In the genomic region with DNA sequence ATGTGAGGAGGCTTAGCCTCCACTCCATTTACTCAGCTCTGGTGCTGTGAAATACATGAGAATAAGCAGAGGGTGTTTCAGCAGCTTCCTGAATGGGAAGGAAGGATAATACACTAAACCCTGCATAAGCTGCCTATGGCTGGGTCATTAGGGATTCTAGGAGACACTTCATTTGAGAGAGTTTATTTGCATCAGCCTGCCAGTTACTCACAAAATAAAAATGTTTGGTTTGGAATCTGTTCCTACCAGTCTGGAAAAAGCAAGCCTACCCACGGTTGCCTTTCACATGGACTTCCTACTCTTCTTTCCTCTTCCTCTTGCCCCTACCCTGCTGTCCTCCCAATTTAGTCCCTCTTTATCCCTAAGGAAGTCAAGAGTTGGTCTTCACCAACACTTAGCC, we compare ENCODE assay signal across 23 cellular contexts. TPM values are rescaled to one million over a fixed set of nuclear protein-coding genes. Genes with fewer than 3 reads are reported as not detected.
DNase-seq lines count a peak whose midpoint lies in the region; ATAC-seq and TF ChIP-seq lines count a peak whose summit lies in the region.
"Had no signal": no experiment of that assay in that cellular context is flagged by ENCODE, and none has a peak within 500 bp of the region (broad histone marks: within the 10 kb centered on the region; RNA-seq: fewer than 3 reads in every experiment).

No MANE protein-coding gene starts in this region.

- H3K23ac ChIP-seq in IMR-90 (ENCODE audit: low read depth, low read length): 0 out of 2 replicates have a peak overlapping the region, but pooled peaks have one; percentile 60

- intact Hi-C loops in IMR-90 (cut with micrococcal nuclease): loop anchor here (10.0 kb wide), 1 partner anchor 1034 kb away; no protein-coding TSS in a partner anchor

- H3K14ac ChIP-seq in IMR-90 (replicated peaks; ENCODE audit: low read depth, low read length): peak overlapping the region; percentile 87

- no peak for TF ChIP-seq POLR2A in IMR-90 (IDR thresholded peaks at IDR 0.05; ENCODE audit: low read depth, low read length)

- TF ChIP-seq RAD21 in IMR-90 (IDR thresholded peaks at IDR 0.05; ENCODE audit: low read length): no peak

- peaks cover 1% of the 10 kb centered on the region for H3K4me1 Mint-ChIP-seq in activated T-cell treated with anti-CD3 and anti-CD28 coated beads, Interleukin-2, amount 50 U/mL, for 4 hours (ENCODE audit: low read depth)
- H3K4me1 Mint-ChIP-seq: CD8-positive, alpha-beta memory T cell had no signal

- POLR2A ChIA-PET in IMR-90 (lab: Charles Lee; ENCODE audit: unreplicated experiment): no interaction called here

- H2BK15ac ChIP-seq in IMR-90 (ENCODE audit: low read depth, low read length): no peak overlapping the region

- TF ChIP-seq CTCF in IMR-90 (conservative IDR thresholded peaks at IDR 0.05; ENCODE audit: low read depth, low read length): no peak
- TF ChIP-seq CTCF in GM13977 (IDR thresholded peaks at IDR 0.05; ENCODE audit: extremely low read depth, insufficient read depth, missing control alignments): no peak
- TF ChIP-seq CTCF in hepatocyte (IDR thresholded peaks at IDR 0.05; ENCODE audit: poor library complexity): no peak

- no peaks in the 10 kb centered on the region for H3K9me3 Mint-ChIP-seq in activated T-cell treated with anti-CD3 and anti-CD28 coated beads, Interleukin-2, amount 50 U/mL, for 4 hours

- H3K9me1 ChIP-seq in IMR-90 (ENCODE audit: insufficient read depth, low read length): peaks cover 3% of the 10 kb centered on the region; the same call in 1 of the 2 replicates

- H3K4me3 ChIP-seq in IMR-90 (ENCODE audit: insufficient read depth, low read depth, low read length) (no peak overlapping the region), hepatocyte (no peak overlapping the region)
- H3K4me3 ChIP-seq: A549, GM12878 had no signal

- no peaks in the 10 kb centered on the region for H3K79me2 ChIP-seq in hepatocyte

- CTCF ChIA-PET in IMR-90 (lab: Yijun Ruan, JAX): no interaction called here

- H2AK9ac ChIP-seq in IMR-90 (replicated peaks; ENCODE audit: low read depth, low read length, poor library complexity): no peak overlapping the region

- BruUV-seq in IMR-90 (replicated peaks; lab: Mats Ljungman, UMichigan): no TSS peak

- in situ Hi-C loops in IMR-90 (cut with MboI; ENCODE audit: low sequenced_read_pairs): no loop called here
- in situ Hi-C loops in GM13977 (cut with MboI; ENCODE audit: low pct_unique_long_range_greater_than_20kb, low sequenced_read_pairs, unreplicated experiment): loop anchor here (25.0 kb wide), 1 partner anchor 812 kb away; no protein-coding TSS in a partner anchor

- peak overlapping the region; percentile 39 for H2BK20ac ChIP-seq in IMR-90 (ENCODE audit: low read depth, low read length)

- no CpG with 5 or more reads among the region's 1 CpG for WGBS in IMR-90 (ENCODE audit: extremely low coverage in 2 of 2, insufficient read length in 1 of 2), 2 experiments
- 100% methylated on average over 1 of the region's 1 CpG for WGBS in hepatocyte (ENCODE audit: low lambda C conversion rate, missing lambda C conversion rate)

- H3K79me1 ChIP-seq in IMR-90 (ENCODE audit: low read depth in 1 of 2, low read length in 2 of 2): no peaks in the 10 kb centered on the region; a peak in 1 of 4 replicates

- peak overlapping the region; percentile 59 for H3K4ac ChIP-seq in IMR-90 (ENCODE audit: low read depth, low read length)

- H4K8ac ChIP-seq in IMR-90 (ENCODE audit: low read depth in 2 of 2, low read length in 2 of 2): peak overlapping the region; percentile 35 to 56; a peak in 3 of 4 replicates

- H2BK5ac ChIP-seq in IMR-90 (ENCODE audit: low read depth, low read length, poor library complexity, severe bottlenecking): peak overlapping the region; percentile 66

- H3K4me3 Mint-ChIP-seq in activated T-cell treated with anti-CD3 and anti-CD28 coated beads, Interleukin-2, amount 50 U/mL, for 4 hours: no peak overlapping the region
- H3K4me3 Mint-ChIP-seq: CD4-positive, CD25-positive, alpha-beta regulatory T cell; CD8-positive, alpha-beta memory T cell had no signal

- no peak overlapping the region for H3K27ac ChIP-seq in IMR-90 (ENCODE audit: insufficient read depth, low read length)
- no peak overlapping the region for H3K27ac ChIP-seq in hepatocyte
- H3K27ac ChIP-seq: 22Rv1, A549 had no signal

- H3K27me3 Mint-ChIP-seq in activated T-cell treated with anti-CD3 and anti-CD28 coated beads, Interleukin-2, amount 50 U/mL, for 4 hours (ENCODE audit: low read depth): peaks cover 13% of the 10 kb centered on the region

- H2AFZ ChIP-seq in IMR-90 (replicated peaks; ENCODE audit: low read length, poor library complexity) (no peak overlapping the region), hepatocyte (no peak overlapping the region)

- H4K20me1 ChIP-seq in IMR-90 (ENCODE audit: insufficient read depth, low read length) (no peaks in the 10 kb centered on the region), hepatocyte (ENCODE audit: insufficient read depth, poor library complexity, severe bottlenecking) (no peaks in the 10 kb centered on the region)

- H3K9ac ChIP-seq in IMR-90 (ENCODE audit: low read depth, low read length): no peak overlapping the region

- H2AK5ac ChIP-seq in IMR-90 (ENCODE audit: low read depth, low read length): peak overlapping the region; percentile 65; the same call in 1 of the 2 replicates

- H3K4me2 ChIP-seq in IMR-90 (ENCODE audit: low read depth, low read length) (no peak overlapping the region), hepatocyte (no peak overlapping the region)
- H3K4me2 ChIP-seq: A549 had no signal

- H3K9me2 ChIP-seq in hepatocyte (replicated peaks; ENCODE audit: insufficient read depth): no peaks in the 10 kb centered on the region

- peak overlapping the region; percentile 74; the same call in 1 of the 2 replicates for H4K91ac ChIP-seq in IMR-90 (ENCODE audit: insufficient read depth, low read depth, low read length)

- H4K5ac ChIP-seq in IMR-90 (ENCODE audit: low read depth, low read length): peak overlapping the region; percentile 33; the same call in 1 of the 2 replicates

- H3K4me1 ChIP-seq in IMR-90 (ENCODE audit: control insufficient read depth, insufficient read depth, low read length): peaks cover 12% of the 10 kb centered on the region
- peaks cover 10% of the 10 kb centered on the region for H3K4me1 ChIP-seq in hepatocyte (ENCODE audit: insufficient read depth)
- H3K4me1 ChIP-seq: A549, BE2C had no signal

- no peaks in the 10 kb centered on the region for H3K36me3 Mint-ChIP-seq in activated T-cell treated with anti-CD3 and anti-CD28 coated beads, Interleukin-2, amount 50 U/mL, for 4 hours (ENCODE audit: insufficient read depth)
- H3K36me3 Mint-ChIP-seq: CD4-positive, CD25-positive, alpha-beta regulatory T cell; CD8-positive, alpha-beta memory T cell had no signal

- peak; percentile 48; the same call in 1 of the 2 replicates for ATAC-seq in IMR-90 (ENCODE audit: low read depth)
- ATAC-seq in HG03025 (IDR thresholded peaks at IDR 0.05; ENCODE audit: low FRiP score, unreplicated experiment): no peak
- ATAC-seq in activated T-cell treated with anti-CD3 and anti-CD28 coated beads, Interleukin-2, amount 50 U/mL, for 4 hours: no peak
- ATAC-seq: A549, GM12878, HCT116, HepG2 had no signal

- H2BK120ac ChIP-seq in IMR-90 (ENCODE audit: low read depth, low read length): peak overlapping the region; percentile 76

- H3K27me3 ChIP-seq in IMR-90 (ENCODE audit: control insufficient read depth, insufficient read depth, low read length) (no peaks in the 10 kb centered on the region), hepatocyte (no peaks in the 10 kb centered on the region)
- H3K27me3 ChIP-seq: BE2C had no signal

- H3K9me3 ChIP-seq in IMR-90 (ENCODE audit: control insufficient read depth, insufficient read depth, low read length) (no peaks in the 10 kb centered on the region), hepatocyte (ENCODE audit: low read depth) (no peaks in the 10 kb centered on the region)
- H3K9me3 ChIP-seq: BE2C had no signal

- DNase-seq in AG08395 (ENCODE audit: low spot score) (peak; percentile 54), EH (ENCODE audit: low read depth) (peak; percentile 60), IMR-90 (peak; percentile 19), fibroblast of peridontal ligament (ENCODE audit: extremely low read depth) (peak; percentile 57), GM13977 (ENCODE audit: low spot score) (no peak), hepatocyte (ENCODE audit: low spot score) (no peak)
- DNase-seq in activated T-cell treated with anti-CD3 and anti-CD28 coated beads, Interleukin-2, amount 50 U/mL, for 4 hours: no peak
- DNase-seq: BE2C; C1 segment of cervical spinal cord; CD4-positive, CD25-positive, alpha-beta regulatory T cell; CD8-positive, alpha-beta memory T cell; COR-L47; DMS79; GF-D8; GOT3; H7; KG1 had no signal

- peak overlapping the region; percentile 59; the same call in 1 of the 2 replicates for H3K18ac ChIP-seq in IMR-90 (ENCODE audit: low read depth, low read length)

- H3K56ac ChIP-seq in IMR-90 (ENCODE audit: extremely low read depth, insufficient read depth, low read length): no peak overlapping the region

- H3K36me3 ChIP-seq in IMR-90 (ENCODE audit: control insufficient read depth, insufficient read depth, low read length) (no peaks in the 10 kb centered on the region), hepatocyte (replicated peaks; ENCODE audit: insufficient read depth, low read depth) (no peaks in the 10 kb centered on the region)
- H3K36me3 ChIP-seq: BE2C had no signal

- dilution Hi-C loops in IMR-90 (cut with HindIII; ENCODE audit: low sequenced_read_pairs, unreplicated experiment): no loop called here

TF ChIP-seq in IMR-90, 13 proteins besides CTCF, POLR2A, EP300 and RAD21 (continues in another document):
- no peak for TF ChIP-seq MAZ (IDR thresholded peaks at IDR 0.05; ENCODE audit: borderline replicate concordance, low read depth, low read length)
- TF ChIP-seq, protein P1, sequence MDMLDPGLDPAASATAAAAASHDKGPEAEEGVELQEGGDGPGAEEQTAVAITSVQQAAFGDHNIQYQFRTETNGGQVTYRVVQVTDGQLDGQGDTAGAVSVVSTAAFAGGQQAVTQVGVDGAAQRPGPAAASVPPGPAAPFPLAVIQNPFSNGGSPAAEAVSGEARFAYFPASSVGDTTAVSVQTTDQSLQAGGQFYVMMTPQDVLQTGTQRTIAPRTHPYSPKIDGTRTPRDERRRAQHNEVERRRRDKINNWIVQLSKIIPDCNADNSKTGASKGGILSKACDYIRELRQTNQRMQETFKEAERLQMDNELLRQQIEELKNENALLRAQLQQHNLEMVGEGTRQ (IDR thresholded peaks at IDR 0.05; ENCODE audit: low read depth, low read length): no peak

RNA-seq across cellular contexts. Expression of a gene that starts 20.5 kb away (rescaled TPM):
- total RNA-seq in IMR-90 (2012; rRNA removed) (0.54 and 0.56 TPM in 2 replicates), hepatocyte (0.84 and 2.9 TPM in 2 replicates)
- polyA plus RNA-seq in IMR-90 (2012; rRNA removed) (0.15 and 0.17 TPM in 2 replicates), hepatocyte (0.59 TPM in 1 of 2 replicates, not detected in the other)
- polyA plus RNA-seq in IMR-90 (2012; cell fraction: cytosol; rRNA removed): 0.01 and 0.05 TPM in 2 replicates
- 0.41 and 2.7 TPM in 2 replicates for polyA plus RNA-seq in IMR-90 (2012; cell fraction: nucleus; rRNA removed; ENCODE audit: low replicate concordance)
- under 1 TPM; 0.03 to 0.13 (median 0.05) TPM for total RNA-seq in activated T-cell treated with anti-CD3 and anti-CD28 coated beads, Interleukin-2, amount 50 U/mL, for 4 hours
- total RNA-seq: CD4-positive, CD25-positive, alpha-beta regulatory T cell; CD8-positive, alpha-beta memory T cell had no signal

Comparison
In these comparisons a context has a peak if more than half of its experiments do, and no peak if none do; other contexts are left out.
1. DNase-seq: peak in AG08395 (single experiment), EH (single experiment), IMR-90 (single experiment) and fibroblast of peridontal ligament (single experiment); none in GM13977 (single experiment), hepatocyte (single experiment) and activated T-cell treated with anti-CD3 and anti-CD28 coated beads, Interleukin-2, amount 50 U/mL, for 4 hours (single experiment).